In genomic region chr19:55166530-55167268, GRCh38 we compare ENCODE assay signal across 8 cellular contexts. TPM values are rescaled to one million over a fixed set of nuclear protein-coding genes. Genes with fewer than 3 reads are reported as not detected.
DNase-seq lines count a peak whose midpoint lies in the region; ATAC-seq and TF ChIP-seq lines count a peak whose summit lies in the region.

Gene DNAAF3, minus strand, starts transcription at chr19:55166613. Its CDS starts 200 bp downstream, at chr19:55166413.

- in situ Hi-C loops in Caki2 (cut with HindIII; ENCODE audit: low pct_unique_long_range_greater_than_20kb, low sequenced_read_pairs) = no loop called here

- peak; percentile 80 for ATAC-seq in GM21825 (IDR thresholded peaks at IDR 0.05; ENCODE audit: unreplicated experiment)

- peaks cover 8% of the 10 kb centered on the region for H3K4me1 Mint-ChIP-seq in nephron progenitor cell

- peaks cover 73% of the 10 kb centered on the region for H3K27me3 Mint-ChIP-seq in nephron progenitor cell (ENCODE audit: low read depth, poor library complexity)

- H3K36me3 Mint-ChIP-seq in nephron progenitor cell (ENCODE audit: low read depth) = no peaks in the 10 kb centered on the region

- H3K27me3 ChIP-seq in Loucy (ENCODE audit: insufficient read depth, low read length, poor library complexity, severe bottlenecking) = no peaks in the 10 kb centered on the region
- peaks cover 17 to 66% (median 58%) of the 10 kb centered on the region in 5 donors for H3K27me3 ChIP-seq in subcutaneous abdominal adipose tissue (ENCODE audit: control insufficient read depth in 5 of 5, insufficient read depth in 4 of 5, low read length in 5 of 5)

- peak within 1 kb of the TSS; percentile 98 for H3K27ac Mint-ChIP-seq in nephron progenitor cell

- H3K4me3 ChIP-seq in Loucy (ENCODE audit: low read length, poor library complexity, severe bottlenecking) (peak within 1 kb of the TSS; percentile 76), foreskin fibroblast (ENCODE audit: low read depth in 1 of 2, low read length in 2 of 2) (peak within 1 kb of the TSS; percentile 53 to 65), subcutaneous abdominal adipose tissue (ENCODE audit: low read depth in 1 of 5, low read length in 5 of 5) (peak within 1 kb of the TSS in 4 of 5 donors; percentile 35 to 65 (median 42))

- H3F3A ChIP-seq in Loucy (ENCODE audit: low read depth) = no peaks in the 10 kb centered on the region

- H3K9ac ChIP-seq in Loucy (ENCODE audit: low read depth, low read length, poor library complexity, severe bottlenecking) = no peak within 1 kb of the TSS
- H3K9ac ChIP-seq in subcutaneous abdominal adipose tissue (ENCODE audit: low read length in 5 of 5) = no peak within 1 kb of the TSS

- H3K4me1 ChIP-seq in Loucy (ENCODE audit: insufficient read depth, low read length, poor library complexity, severe bottlenecking) (peaks cover 3% of the 10 kb centered on the region), subcutaneous abdominal adipose tissue (ENCODE audit: control insufficient read depth in 5 of 5, insufficient read depth in 5 of 5, low read length in 5 of 5) (peaks cover 0 to 14% (median 12%) of the 10 kb centered on the region in 5 donors)

- peak within 1 kb of the TSS; percentile 90 for H3K4me3 Mint-ChIP-seq in nephron progenitor cell

- TF ChIP-seq CTCF in Loucy (conservative IDR thresholded peaks at IDR 0.05; ENCODE audit: low read length) = no peak
- TF ChIP-seq CTCF in foreskin fibroblast (IDR thresholded peaks at IDR 0.05; ENCODE audit: low read depth, low read length) = no peak
- no peak for TF ChIP-seq CTCF in nephron progenitor cell (IDR thresholded peaks at IDR 0.05)

- H3K9me3 Mint-ChIP-seq in nephron progenitor cell = peaks cover 4% of the 10 kb centered on the region

- peak within 1 kb of the TSS; percentile 84 for H2AFZ ChIP-seq in Loucy (ENCODE audit: low read length)

- H3K9me3 ChIP-seq in Loucy (ENCODE audit: insufficient read depth, low read depth, low read length) (no peaks in the 10 kb centered on the region), subcutaneous abdominal adipose tissue (ENCODE audit: control insufficient read depth in 5 of 5, low read length in 5 of 5) (no peaks in the 10 kb centered on the region)

- no peaks in the 10 kb centered on the region for H4K20me1 ChIP-seq in Loucy (ENCODE audit: insufficient read depth, low read length, poor library complexity, severe bottlenecking)

- DNase-seq in Caki2 (ENCODE audit: low read depth) (peak; percentile 98), RPMI8226 (peak; percentile 98), activated gamma-delta T cell treated with Interleukin-2 at 50 U/mL for 16 hours (peak; percentile 33), foreskin fibroblast (peak; percentile 96 to 99), nephron progenitor cell (peak; percentile 98)

- H3K4me2 ChIP-seq in Loucy (ENCODE audit: low read depth, low read length, poor library complexity, severe bottlenecking) = peak within 1 kb of the TSS; percentile 90

- no peak within 1 kb of the TSS for H3K27ac ChIP-seq in subcutaneous abdominal adipose tissue (ENCODE audit: low read depth, low read length)

- no peaks in the 10 kb centered on the region for H3K79me2 ChIP-seq in Loucy (ENCODE audit: insufficient read depth, low read length)

- H3K36me3 ChIP-seq in Loucy (ENCODE audit: insufficient read depth, low read length) (no peaks in the 10 kb centered on the region), subcutaneous abdominal adipose tissue (ENCODE audit: control insufficient read depth in 5 of 5, insufficient read depth in 5 of 5, low read length in 5 of 5) (no peaks in the 10 kb centered on the region)

- H3K9me2 ChIP-seq in Loucy (replicated peaks; ENCODE audit: low read depth, low read length) = no peaks in the 10 kb centered on the region

RNA-seq across cellular contexts. Expression of gene DNAAF3, which starts in this region (rescaled TPM):
- total RNA-seq in Caki2 (2014; rRNA removed; shearing (Covaris generic); ENCODE audit: low replicate concordance) = 30.9 and 32.8 TPM in 2 replicates

Comparison
In these comparisons a context has a peak if more than half of its experiments do, and no peak if none do; other contexts are left out.
1. DNase-seq: peak in every context shown above with its lines; median percentile 98 in Caki2; 98 in RPMI8226; 98 in nephron progenitor cell; 98 in foreskin fibroblast; 33 in activated gamma-delta T cell treated with Interleukin-2 at 50 U/mL for 16 hours.